ENCODE assay signal across 22 cellular contexts in the genomic region with DNA sequence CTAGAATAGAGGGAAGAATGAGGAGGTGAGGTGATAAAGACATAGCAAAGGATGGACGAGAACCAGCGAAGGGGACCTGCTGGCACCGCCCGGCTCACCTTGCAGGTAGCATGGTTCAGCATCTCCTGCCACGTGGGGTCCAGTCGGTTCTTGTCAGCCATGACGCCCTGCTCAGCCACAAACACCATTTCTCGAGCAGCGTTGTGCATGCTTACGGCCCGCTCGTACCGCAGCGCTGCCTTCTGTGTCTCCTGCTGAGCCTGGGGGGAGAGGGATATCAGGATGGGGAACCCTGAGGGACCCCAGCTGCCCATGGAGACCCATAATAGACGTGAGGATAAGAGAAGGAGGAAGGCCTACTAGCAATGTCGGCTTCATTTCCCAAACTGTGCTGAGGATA. TPM values are rescaled to one million over a fixed set of nuclear protein-coding genes. Genes with fewer than 3 reads are reported as not detected.
DNase-seq lines count a peak whose midpoint lies in the region; ATAC-seq, FAIRE-seq and TF ChIP-seq lines count a peak whose summit lies in the region.
"Had no signal": no experiment of that assay in that cellular context is flagged by ENCODE, and none has a peak within 500 bp of the region (broad histone marks: within the 10 kb centered on the region; RNA-seq: fewer than 3 reads in every experiment).

No MANE protein-coding gene starts in this region.

- FAIRE-seq in small intestine (lab: Jason Lieb, UNC) = no peak
- FAIRE-seq: A204.1, GM12892, GM18507 had no signal

- peaks cover 0 to 43% (median 0%) of the 10 kb centered on the region in 11 experiments; a peak in 9 of 22 replicates for H4K20me1 ChIP-seq in BLaER1 treated with 17β-estradiol and CSF1 and Interleukin-3, amounts not matched to agents 10 nM and 100 nM

- 89 to 95% (median 94%) methylated on average over 16 of the region's 16 CpGs for WGBS in small intestine, 3 donors

- H3K4me1 ChIP-seq in BLaER1 treated with 17β-estradiol and CSF1 and Interleukin-3, amounts not matched to agents 10 nM and 100 nM = peaks cover 51 to 97% (median 85%) of the 10 kb centered on the region in 10 experiments
- no peaks in the 10 kb centered on the region for H3K4me1 ChIP-seq in small intestine (ENCODE audit: control insufficient read depth in 2 of 2, insufficient read depth in 1 of 2, low read depth in 1 of 2, low read length in 1 of 2)
- H3K4me1 ChIP-seq: BE2C had no signal

- peaks cover 71 to 82% (median 75%) of the 10 kb centered on the region in 11 experiments for H3K36me3 ChIP-seq in BLaER1 treated with 17β-estradiol and CSF1 and Interleukin-3, amounts not matched to agents 10 nM and 100 nM
- H3K36me3 ChIP-seq in small intestine (ENCODE audit: control insufficient read depth in 2 of 2, insufficient read depth in 2 of 2, low read length in 2 of 2) = peaks cover 0 to 18% of the 10 kb centered on the region in 2 donors

- POLR2A ChIA-PET in activated CD8-positive, alpha-beta T cell treated with anti-CD3 and anti-CD28 coated beads, Interleukin-2, amount 10 ng/mL, durations not matched to agents 7 days and 5 days (lab: Charles Lee) = no interaction called here
- POLR2A ChIA-PET in activated CD8-positive, alpha-beta T cell treated with anti-CD3 and anti-CD28 coated beads for 36 hours (lab: Charles Lee) = no interaction called here
- POLR2A ChIA-PET in activated B cell treated with CpG ODN at 0.5 μM for 24 hours (lab: Charles Lee) = no interaction called here

- H3K9me3 ChIP-seq in BLaER1 treated with 17β-estradiol and CSF1 and Interleukin-3, amounts not matched to agents 10 nM and 100 nM (replicated peaks in 1 of 11) = peaks cover 0 to 8% (median 0%) of the 10 kb centered on the region in 11 experiments; a peak in 1 of 22 replicates
- no peaks in the 10 kb centered on the region for H3K9me3 ChIP-seq in small intestine (ENCODE audit: control insufficient read depth, low read depth)
- H3K9me3 ChIP-seq: BE2C, Peyer's patch had no signal

- H3K4me3 Mint-ChIP-seq in activated CD8-positive, alpha-beta T cell treated with anti-CD3 and anti-CD28 coated beads, Interleukin-2, amount 10 ng/mL, durations not matched to agents 7 days and 5 days = no peak overlapping the region
- no peak overlapping the region for H3K4me3 Mint-ChIP-seq in activated CD8-positive, alpha-beta T cell treated with anti-CD3 and anti-CD28 coated beads for 36 hours
- H3K4me3 Mint-ChIP-seq in activated B cell treated with CpG ODN at 0.5 μM for 24 hours = no peak overlapping the region
- no peak overlapping the region for H3K4me3 Mint-ChIP-seq in osteocyte (ENCODE audit: unreplicated experiment)

- H3K4me2 ChIP-seq in BLaER1 treated with 17β-estradiol and CSF1 and Interleukin-3, amounts not matched to agents 10 nM and 100 nM = peak overlapping the region in 1 of 11 experiments; percentile 86; a peak in 3 of 22 replicates

- CTCF ChIA-PET in activated CD8-positive, alpha-beta T cell treated with anti-CD3 and anti-CD28 coated beads, Interleukin-2, amount 10 ng/mL, durations not matched to agents 7 days and 5 days (lab: Charles Lee) = no interaction called here
- CTCF ChIA-PET in activated CD8-positive, alpha-beta T cell treated with anti-CD3 and anti-CD28 coated beads for 36 hours (lab: Charles Lee) = no interaction called here
- CTCF ChIA-PET in activated B cell treated with CpG ODN at 0.5 μM for 24 hours (lab: Charles Lee) = no interaction called here

- no peak overlapping the region for H3K9ac ChIP-seq in BLaER1 treated with 17β-estradiol and CSF1 and Interleukin-3, amounts not matched to agents 10 nM and 100 nM

- no peak for TF ChIP-seq CTCF in activated CD8-positive, alpha-beta T cell treated with anti-CD3 and anti-CD28 coated beads for 36 hours (IDR thresholded peaks at IDR 0.05)
- TF ChIP-seq CTCF in activated B cell treated with CpG ODN at 0.5 μM for 24 hours (IDR thresholded peaks at IDR 0.05) = no peak
- no peak for TF ChIP-seq CTCF in osteocyte (IDR thresholded peaks at IDR 0.05)

- H3K4me1 Mint-ChIP-seq in activated CD8-positive, alpha-beta T cell treated with anti-CD3 and anti-CD28 coated beads, Interleukin-2, amount 10 ng/mL, durations not matched to agents 7 days and 5 days (ENCODE audit: low read depth) = peaks cover 33% of the 10 kb centered on the region
- H3K4me1 Mint-ChIP-seq in activated CD8-positive, alpha-beta T cell treated with anti-CD3 and anti-CD28 coated beads for 36 hours (ENCODE audit: low read depth) = peaks cover 22% of the 10 kb centered on the region
- H3K4me1 Mint-ChIP-seq in activated B cell treated with CpG ODN at 0.5 μM for 24 hours = peaks cover 42% of the 10 kb centered on the region
- peaks cover 17% of the 10 kb centered on the region for H3K4me1 Mint-ChIP-seq in osteocyte (ENCODE audit: unreplicated experiment)

- no peaks in the 10 kb centered on the region for H3K27me3 ChIP-seq in BLaER1 treated with 17β-estradiol and CSF1 and Interleukin-3, amounts not matched to agents 10 nM and 100 nM
- no peaks in the 10 kb centered on the region for H3K27me3 ChIP-seq in small intestine (ENCODE audit: control insufficient read depth in 2 of 2, insufficient read depth in 2 of 2, low read length in 2 of 2)
- H3K27me3 ChIP-seq: BE2C, Peyer's patch had no signal

- ATAC-seq in activated CD8-positive, alpha-beta T cell treated with anti-CD3 and anti-CD28 coated beads, Interleukin-2, amount 10 ng/mL, durations not matched to agents 7 days and 5 days = no peak
- ATAC-seq in activated CD8-positive, alpha-beta T cell treated with anti-CD3 and anti-CD28 coated beads for 36 hours = no peak
- no peak for ATAC-seq in activated B cell treated with CpG ODN at 0.5 μM for 24 hours (ENCODE audit: low read depth)

- no peaks in the 10 kb centered on the region for H3K9me3 Mint-ChIP-seq in activated CD8-positive, alpha-beta T cell treated with anti-CD3 and anti-CD28 coated beads, Interleukin-2, amount 10 ng/mL, durations not matched to agents 7 days and 5 days (ENCODE audit: insufficient read depth)
- H3K9me3 Mint-ChIP-seq in activated CD8-positive, alpha-beta T cell treated with anti-CD3 and anti-CD28 coated beads for 36 hours = no peaks in the 10 kb centered on the region
- H3K9me3 Mint-ChIP-seq in activated B cell treated with CpG ODN at 0.5 μM for 24 hours (no peaks in the 10 kb centered on the region), osteocyte (ENCODE audit: unreplicated experiment) (no peaks in the 10 kb centered on the region)

- H3K27me3 Mint-ChIP-seq in activated CD8-positive, alpha-beta T cell treated with anti-CD3 and anti-CD28 coated beads, Interleukin-2, amount 10 ng/mL, durations not matched to agents 7 days and 5 days (ENCODE audit: low read depth) = no peaks in the 10 kb centered on the region
- H3K27me3 Mint-ChIP-seq in activated CD8-positive, alpha-beta T cell treated with anti-CD3 and anti-CD28 coated beads for 36 hours = no peaks in the 10 kb centered on the region
- H3K27me3 Mint-ChIP-seq in activated B cell treated with CpG ODN at 0.5 μM for 24 hours (no peaks in the 10 kb centered on the region), osteocyte (ENCODE audit: unreplicated experiment) (no peaks in the 10 kb centered on the region)

- intact Hi-C loops in activated CD8-positive, alpha-beta T cell treated with anti-CD3 and anti-CD28 coated beads for 36 hours (cut with micrococcal nuclease) = no loop called here
- intact Hi-C loops in activated B cell treated with CpG ODN at 0.5 μM for 24 hours (cut with micrococcal nuclease) = no loop called here

- peaks cover 52% of the 10 kb centered on the region for H3K36me3 Mint-ChIP-seq in activated CD8-positive, alpha-beta T cell treated with anti-CD3 and anti-CD28 coated beads, Interleukin-2, amount 10 ng/mL, durations not matched to agents 7 days and 5 days (ENCODE audit: low read depth)
- H3K36me3 Mint-ChIP-seq in activated CD8-positive, alpha-beta T cell treated with anti-CD3 and anti-CD28 coated beads for 36 hours (ENCODE audit: low read depth) = peaks cover 31% of the 10 kb centered on the region
- H3K36me3 Mint-ChIP-seq in activated B cell treated with CpG ODN at 0.5 μM for 24 hours (ENCODE audit: low read depth) (peaks cover 70% of the 10 kb centered on the region), osteocyte (ENCODE audit: unreplicated experiment) (peaks cover 48% of the 10 kb centered on the region)

- H3K27ac ChIP-seq in BLaER1 treated with 17β-estradiol and CSF1 and Interleukin-3, amounts not matched to agents 10 nM and 100 nM = peak overlapping the region in 6 of 11 experiments; percentile 29 to 94 (median 87); a peak in 7 of 22 replicates
- no peak overlapping the region for H3K27ac ChIP-seq in small intestine (ENCODE audit: low read depth in 1 of 2, low read length in 1 of 2)
- H3K27ac ChIP-seq: Peyer's patch had no signal

- no peak overlapping the region for H3K4me3 ChIP-seq in BLaER1 treated with 17β-estradiol and CSF1 and Interleukin-3, amounts not matched to agents 10 nM and 100 nM
- H3K4me3 ChIP-seq in small intestine (ENCODE audit: low read depth in 1 of 2, low read length in 2 of 2) = no peak overlapping the region
- H3K4me3 ChIP-seq: Peyer's patch had no signal

- no peak for DNase-seq in activated CD8-positive, alpha-beta T cell treated with anti-CD3 and anti-CD28 coated beads, Interleukin-2, amount 10 ng/mL, durations not matched to agents 7 days and 5 days
- DNase-seq in activated CD8-positive, alpha-beta T cell treated with anti-CD3 and anti-CD28 coated beads for 36 hours = no peak
- DNase-seq in activated B cell treated with CpG ODN at 0.5 μM for 24 hours (no peak), osteocyte (ENCODE audit: extremely low spot score, unreplicated experiment) (peak; percentile 59), NCI-H2081 (lab: John Stamatoyannopoulos, UW) (no peak), small intestine (no peak)
- DNase-seq: BE2C; DMS79; GOT3; MM.1S; NCI-H1092; NCI-H1436 treated with DMSO at 0.1 percent for 48 hours; NCI-H2029 treated with DMSO at 0.1 percent for 48 hours; NCI-H510A; NCI-H748 treated with DMSO at 0.1 percent for 48 hours; NK-92 treated with Interleukin-12 subunit alpha and Interleukin-12 subunit beta, amount 100 ng/mL, for 24 hours had no signal

- H3K27ac Mint-ChIP-seq in activated CD8-positive, alpha-beta T cell treated with anti-CD3 and anti-CD28 coated beads, Interleukin-2, amount 10 ng/mL, durations not matched to agents 7 days and 5 days = peak overlapping the region; percentile 27
- no peak overlapping the region for H3K27ac Mint-ChIP-seq in activated CD8-positive, alpha-beta T cell treated with anti-CD3 and anti-CD28 coated beads for 36 hours
- H3K27ac Mint-ChIP-seq in activated B cell treated with CpG ODN at 0.5 μM for 24 hours = peak overlapping the region; percentile 21
- no peak overlapping the region for H3K27ac Mint-ChIP-seq in osteocyte (ENCODE audit: unreplicated experiment)

RNA-seq across cellular contexts. Expression of a gene that starts 11.4 kb away (rescaled TPM):
- total RNA-seq in activated CD8-positive, alpha-beta T cell treated with anti-CD3 and anti-CD28 coated beads, Interleukin-2, amount 10 ng/mL, durations not matched to agents 7 days and 5 days = 10 to 100 TPM; 28.9 to 31.4 TPM
- total RNA-seq in activated CD8-positive, alpha-beta T cell treated with anti-CD3 and anti-CD28 coated beads for 36 hours = 10 to 100 TPM; 16.2 to 18.3 TPM
- 26.3 and 27.3 TPM in 2 replicates for total RNA-seq in activated B cell treated with CpG ODN at 0.5 μM for 24 hours
- total RNA-seq in osteocyte = 32.4 and 33.2 TPM in 2 replicates
- polyA plus RNA-seq in small intestine = 10 to 100 TPM; 19.1 to 38.0 (median 27.3) TPM

RNA-seq across cellular contexts. Expression of a gene that starts 23.7 kb away (rescaled TPM):
- total RNA-seq in activated CD8-positive, alpha-beta T cell treated with anti-CD3 and anti-CD28 coated beads, Interleukin-2, amount 10 ng/mL, durations not matched to agents 7 days and 5 days = 10 to 100 TPM; 48.4 to 54.5 TPM
- total RNA-seq in activated CD8-positive, alpha-beta T cell treated with anti-CD3 and anti-CD28 coated beads for 36 hours = 10 to 100 TPM; 43.8 to 45.1 TPM
- total RNA-seq in activated B cell treated with CpG ODN at 0.5 μM for 24 hours (47.0 and 52.2 TPM in 2 replicates), osteocyte (21.1 and 24.1 TPM in 2 replicates)
- polyA plus RNA-seq in small intestine = 10 to 100 TPM; 17.2 to 25.7 (median 20.8) TPM

RNA-seq across cellular contexts. Expression of a gene that starts 44.5 kb away (rescaled TPM):
- total RNA-seq in activated CD8-positive, alpha-beta T cell treated with anti-CD3 and anti-CD28 coated beads, Interleukin-2, amount 10 ng/mL, durations not matched to agents 7 days and 5 days = 10 to 100 TPM; 52.7 to 66.8 TPM
- 10 to 100 TPM; 80.8 to 85.6 TPM for total RNA-seq in activated CD8-positive, alpha-beta T cell treated with anti-CD3 and anti-CD28 coated beads for 36 hours
- total RNA-seq in activated B cell treated with CpG ODN at 0.5 μM for 24 hours = 36.4 and 40.3 TPM in 2 replicates
- 32.1 and 39.9 TPM in 2 replicates for total RNA-seq in osteocyte
- polyA plus RNA-seq in small intestine = 100 to 1,000 TPM in 1 of 3 donors, 10 to 100 TPM in 2; 42.2 to 124 (median 94.0) TPM

RNA-seq across cellular contexts. Expression of a gene that starts 58.8 kb away (rescaled TPM):
- not detected for total RNA-seq in activated CD8-positive, alpha-beta T cell treated with anti-CD3 and anti-CD28 coated beads, Interleukin-2, amount 10 ng/mL, durations not matched to agents 7 days and 5 days
- not detected for total RNA-seq in activated CD8-positive, alpha-beta T cell treated with anti-CD3 and anti-CD28 coated beads for 36 hours
- total RNA-seq in activated B cell treated with CpG ODN at 0.5 μM for 24 hours (not detected in 2 replicates), osteocyte (not detected in 2 replicates)
- polyA plus RNA-seq in small intestine = 1 to 10 TPM in 1 of 3 donors, under 1 TPM in 1, not detected in 1; 0.81 to 3.4 TPM
- total RNA-seq: LHCN-M2 had no signal

Comparison
In these comparisons a context has a peak if more than half of its experiments do, and no peak if none do; other contexts are left out.
1. H3K27ac Mint-ChIP-seq: peak in activated CD8-positive, alpha-beta T cell treated with anti-CD3 and anti-CD28 coated beads, Interleukin-2, amount 10 ng/mL, durations not matched to agents 7 days and 5 days (single experiment) and activated B cell treated with CpG ODN at 0.5 μM for 24 hours (single experiment); none in activated CD8-positive, alpha-beta T cell treated with anti-CD3 and anti-CD28 coated beads for 36 hours (single experiment) and osteocyte (single experiment).
2. H3K27ac ChIP-seq: peak in BLaER1 treated with 17β-estradiol and CSF1 and Interleukin-3, amounts not matched to agents 10 nM and 100 nM (6 of 11); none in small intestine (0 of 2).